In the genomic region with DNA sequence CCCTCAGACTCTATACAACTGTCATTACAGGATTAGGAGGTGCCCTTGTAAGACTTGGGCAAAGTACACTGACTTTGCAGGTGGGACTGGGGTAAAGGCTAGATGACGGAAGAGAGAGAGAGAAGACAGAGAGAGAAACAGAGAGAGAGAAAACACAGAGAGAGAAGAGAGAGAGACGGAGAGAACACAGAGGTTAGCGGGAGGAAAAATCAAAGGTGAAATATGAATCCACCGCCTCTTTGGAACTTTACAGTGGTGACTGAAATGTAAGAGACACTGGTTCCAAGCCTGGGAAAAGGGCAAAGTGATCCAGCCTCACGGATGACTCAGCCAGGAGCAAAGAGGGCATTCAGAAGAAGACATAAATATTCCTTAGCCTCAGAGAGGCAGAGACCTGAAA, we compare ENCODE assay signal across 2 cellular contexts.
A peak's percentile ranks its signal among the peaks of the same experiment; 100 is the strongest.
TF ChIP-seq lines count a peak whose summit lies in the region.

No MANE protein-coding gene starts in this region.

TF ChIP-seq in IMR-90, 13 proteins besides CTCF, POLR2A, EP300 and RAD21:
- no peak for TF ChIP-seq BHLHE40 (IDR thresholded peaks at IDR 0.05; ENCODE audit: low read depth, low read length)
- peak; percentile 62; the same call in 1 of the 2 replicates for TF ChIP-seq FOS (IDR thresholded peaks at IDR 0.05; ENCODE audit: low read depth, low read length)

TF ChIP-seq in K562, 482 proteins besides CTCF, POLR2A, EP300 and RAD21:
- TF ChIP-seq OTX1 (CRISPR knock-in tag; IDR thresholded peaks at IDR 0.05) (no peak), TCF7L2 (IDR thresholded peaks at IDR 0.05; ENCODE audit: low read depth, low read length) (no peak), KAT8 (IDR thresholded peaks at IDR 0.05; ENCODE audit: low read depth) (no peak), RB1 (IDR thresholded peaks at IDR 0.05; ENCODE audit: low read depth) (no peak), RBM17 (IDR thresholded peaks at IDR 0.05; ENCODE audit: borderline replicate concordance, low read depth, low read length) (no peak), CCNT2 (IDR thresholded peaks at IDR 0.05; ENCODE audit: borderline replicate concordance, extremely low read depth, insufficient read length, low read depth, low read length) (no peak), DMBX1 (CRISPR knock-in tag; IDR thresholded peaks at IDR 0.05; ENCODE audit: borderline replicate concordance) (no peak), CREBBP (IDR thresholded peaks at IDR 0.05; ENCODE audit: low read depth, low read length) (no peak), ZNF766 (CRISPR knock-in tag; conservative IDR thresholded peaks at IDR 0.05) (no peak), ZNF282 (CRISPR knock-in tag; IDR thresholded peaks at IDR 0.05) (no peak), ARID1B (IDR thresholded peaks at IDR 0.05) (no peak), CHD4 (IDR thresholded peaks at IDR 0.05; ENCODE audit: insufficient read depth, insufficient replicate concordance, low read depth, low read length, poor library complexity, severe bottlenecking) (no peak), ZNF644 (tag; IDR thresholded peaks at IDR 0.05; ENCODE audit: low read depth) (no peak), GTF2A2 (tag; IDR thresholded peaks at IDR 0.05) (no peak), JUND (IDR thresholded peaks at IDR 0.05; ENCODE audit: borderline replicate concordance, low read depth, low read length) (no peak), JUND (tag; IDR thresholded peaks at IDR 0.05; ENCODE audit: borderline replicate concordance, low read depth, low read length) (no peak), POU5F1 (IDR thresholded peaks at IDR 0.05; ENCODE audit: borderline replicate concordance, low read depth, low read length, partially characterized antibody) (no peak)
- TF ChIP-seq, protein P1, sequence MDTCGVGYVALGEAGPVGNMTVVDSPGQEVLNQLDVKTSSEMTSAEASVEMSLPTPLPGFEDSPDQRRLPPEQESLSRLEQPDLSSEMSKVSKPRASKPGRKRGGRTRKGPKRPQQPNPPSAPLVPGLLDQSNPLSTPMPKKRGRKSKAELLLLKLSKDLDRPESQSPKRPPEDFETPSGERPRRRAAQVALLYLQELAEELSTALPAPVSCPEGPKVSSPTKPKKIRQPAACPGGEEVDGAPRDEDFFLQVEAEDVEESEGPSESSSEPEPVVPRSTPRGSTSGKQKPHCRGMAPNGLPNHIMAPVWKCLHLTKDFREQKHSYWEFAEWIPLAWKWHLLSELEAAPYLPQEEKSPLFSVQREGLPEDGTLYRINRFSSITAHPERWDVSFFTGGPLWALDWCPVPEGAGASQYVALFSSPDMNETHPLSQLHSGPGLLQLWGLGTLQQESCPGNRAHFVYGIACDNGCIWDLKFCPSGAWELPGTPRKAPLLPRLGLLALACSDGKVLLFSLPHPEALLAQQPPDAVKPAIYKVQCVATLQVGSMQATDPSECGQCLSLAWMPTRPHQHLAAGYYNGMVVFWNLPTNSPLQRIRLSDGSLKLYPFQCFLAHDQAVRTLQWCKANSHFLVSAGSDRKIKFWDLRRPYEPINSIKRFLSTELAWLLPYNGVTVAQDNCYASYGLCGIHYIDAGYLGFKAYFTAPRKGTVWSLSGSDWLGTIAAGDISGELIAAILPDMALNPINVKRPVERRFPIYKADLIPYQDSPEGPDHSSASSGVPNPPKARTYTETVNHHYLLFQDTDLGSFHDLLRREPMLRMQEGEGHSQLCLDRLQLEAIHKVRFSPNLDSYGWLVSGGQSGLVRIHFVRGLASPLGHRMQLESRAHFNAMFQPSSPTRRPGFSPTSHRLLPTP (IDR thresholded peaks at IDR 0.05; ENCODE audit: borderline replicate concordance, extremely low read depth, insufficient read length), result no peak
- TF ChIP-seq, protein P2, sequence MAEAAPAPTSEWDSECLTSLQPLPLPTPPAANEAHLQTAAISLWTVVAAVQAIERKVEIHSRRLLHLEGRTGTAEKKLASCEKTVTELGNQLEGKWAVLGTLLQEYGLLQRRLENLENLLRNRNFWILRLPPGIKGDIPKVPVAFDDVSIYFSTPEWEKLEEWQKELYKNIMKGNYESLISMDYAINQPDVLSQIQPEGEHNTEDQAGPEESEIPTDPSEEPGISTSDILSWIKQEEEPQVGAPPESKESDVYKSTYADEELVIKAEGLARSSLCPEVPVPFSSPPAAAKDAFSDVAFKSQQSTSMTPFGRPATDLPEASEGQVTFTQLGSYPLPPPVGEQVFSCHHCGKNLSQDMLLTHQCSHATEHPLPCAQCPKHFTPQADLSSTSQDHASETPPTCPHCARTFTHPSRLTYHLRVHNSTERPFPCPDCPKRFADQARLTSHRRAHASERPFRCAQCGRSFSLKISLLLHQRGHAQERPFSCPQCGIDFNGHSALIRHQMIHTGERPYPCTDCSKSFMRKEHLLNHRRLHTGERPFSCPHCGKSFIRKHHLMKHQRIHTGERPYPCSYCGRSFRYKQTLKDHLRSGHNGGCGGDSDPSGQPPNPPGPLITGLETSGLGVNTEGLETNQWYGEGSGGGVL (CRISPR knock-in tag; IDR thresholded peaks at IDR 0.05), result no peak
- TF ChIP-seq, protein P3, sequence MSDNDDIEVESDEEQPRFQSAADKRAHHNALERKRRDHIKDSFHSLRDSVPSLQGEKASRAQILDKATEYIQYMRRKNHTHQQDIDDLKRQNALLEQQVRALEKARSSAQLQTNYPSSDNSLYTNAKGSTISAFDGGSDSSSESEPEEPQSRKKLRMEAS (CRISPR knock-in tag; IDR thresholded peaks at IDR 0.05), result no peak
- TF ChIP-seq, protein P4, sequence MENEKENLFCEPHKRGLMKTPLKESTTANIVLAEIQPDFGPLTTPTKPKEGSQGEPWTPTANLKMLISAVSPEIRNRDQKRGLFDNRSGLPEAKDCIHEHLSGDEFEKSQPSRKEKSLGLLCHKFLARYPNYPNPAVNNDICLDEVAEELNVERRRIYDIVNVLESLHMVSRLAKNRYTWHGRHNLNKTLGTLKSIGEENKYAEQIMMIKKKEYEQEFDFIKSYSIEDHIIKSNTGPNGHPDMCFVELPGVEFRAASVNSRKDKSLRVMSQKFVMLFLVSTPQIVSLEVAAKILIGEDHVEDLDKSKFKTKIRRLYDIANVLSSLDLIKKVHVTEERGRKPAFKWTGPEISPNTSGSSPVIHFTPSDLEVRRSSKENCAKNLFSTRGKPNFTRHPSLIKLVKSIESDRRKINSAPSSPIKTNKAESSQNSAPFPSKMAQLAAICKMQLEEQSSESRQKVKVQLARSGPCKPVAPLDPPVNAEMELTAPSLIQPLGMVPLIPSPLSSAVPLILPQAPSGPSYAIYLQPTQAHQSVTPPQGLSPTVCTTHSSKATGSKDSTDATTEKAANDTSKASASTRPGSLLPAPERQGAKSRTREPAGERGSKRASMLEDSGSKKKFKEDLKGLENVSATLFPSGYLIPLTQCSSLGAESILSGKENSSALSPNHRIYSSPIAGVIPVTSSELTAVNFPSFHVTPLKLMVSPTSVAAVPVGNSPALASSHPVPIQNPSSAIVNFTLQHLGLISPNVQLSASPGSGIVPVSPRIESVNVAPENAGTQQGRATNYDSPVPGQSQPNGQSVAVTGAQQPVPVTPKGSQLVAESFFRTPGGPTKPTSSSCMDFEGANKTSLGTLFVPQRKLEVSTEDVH (IDR thresholded peaks at IDR 0.05; ENCODE audit: low read depth, partially characterized antibody), result no peak
